In the genomic region with DNA sequence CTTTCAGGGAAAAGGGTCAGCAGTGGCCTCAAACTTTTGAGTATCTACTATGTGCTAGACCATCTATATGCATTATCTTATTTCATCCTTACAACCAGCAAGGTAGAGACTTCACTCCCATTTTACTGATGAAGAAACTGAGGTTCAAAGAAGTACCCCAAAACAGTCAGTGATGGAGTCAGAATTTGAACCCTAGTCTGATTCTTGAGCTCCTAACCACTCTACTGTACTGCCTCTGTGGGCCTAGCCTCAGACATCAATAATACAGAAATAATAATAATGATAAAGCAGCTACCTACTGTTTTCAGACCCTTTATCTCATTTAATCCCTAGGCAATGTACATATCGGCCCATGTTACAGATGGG, we compare ENCODE assay signal across 8 cellular contexts. TPM values are rescaled to one million over a fixed set of nuclear protein-coding genes. Genes with fewer than 3 reads are reported as not detected.
DNase-seq lines count a peak whose midpoint lies in the region; ATAC-seq and TF ChIP-seq lines count a peak whose summit lies in the region.

No MANE protein-coding gene starts in this region.

- H3K4me1 ChIP-seq in SJCRH30 (peaks cover 28% of the 10 kb centered on the region), endodermal cell (ENCODE audit: control insufficient read depth, insufficient read depth, low read length) (peaks cover 20% of the 10 kb centered on the region), psoas muscle (peaks cover 21% of the 10 kb centered on the region)

- intact Hi-C loops in psoas muscle (cut with DNase I) = no loop called here

- TF ChIP-seq POLR2A in GM18526 (IDR thresholded peaks at IDR 0.05; ENCODE audit: extremely low read depth, insufficient read length) = peak; percentile 4

- TF ChIP-seq CTCF in endodermal cell (conservative IDR thresholded peaks at IDR 0.05) = no peak
- TF ChIP-seq CTCF in psoas muscle (IDR thresholded peaks at IDR 0.05) = no peak

- WGBS in endodermal cell (ENCODE audit: insufficient coverage in 1 of 2, insufficient read length in 1 of 2), 2 experiments = 100% methylated on average over 1 of the region's 1 CpG
- WGBS in psoas muscle, 3 donors = 34 to 48% (median 44%) methylated on average over 1 of the region's 1 CpG

- H3K9ac ChIP-seq in endodermal cell (ENCODE audit: extremely low read depth, low read length, poor library complexity, severe bottlenecking) = no peak overlapping the region

- H3K36me3 Mint-ChIP-seq in endodermal cell (ENCODE audit: low read depth) = peaks cover 10% of the 10 kb centered on the region

- no peaks in the 10 kb centered on the region for H3K36me3 ChIP-seq in SJCRH30
- peaks cover 8% of the 10 kb centered on the region for H3K36me3 ChIP-seq in endodermal cell (ENCODE audit: control insufficient read depth, insufficient read depth, low read length)
- no peaks in the 10 kb centered on the region for H3K36me3 ChIP-seq in psoas muscle (ENCODE audit: insufficient read depth in 1 of 2, low read depth in 1 of 2)

- H3K27ac Mint-ChIP-seq in endodermal cell = peak overlapping the region; percentile 91

- DNase-seq in SJCRH30 (no peak), endodermal cell (no peak), psoas muscle (no peak), 8988T (no peak), GM19240 (ENCODE audit: insufficient read length, low spot score) (no peak)

- peak overlapping the region; percentile 3 for H3K4me3 Mint-ChIP-seq in endodermal cell

- H3K9me3 ChIP-seq in SJCRH30 (replicated peaks) (no peaks in the 10 kb centered on the region), endodermal cell (ENCODE audit: control insufficient read depth, low read length) (peaks cover 10% of the 10 kb centered on the region), psoas muscle (no peaks in the 10 kb centered on the region)

- H3K9me3 Mint-ChIP-seq in endodermal cell = peaks cover 5% of the 10 kb centered on the region

- H3K27me3 Mint-ChIP-seq in endodermal cell (ENCODE audit: insufficient read depth) = no peaks in the 10 kb centered on the region

- H3K27me3 ChIP-seq in SJCRH30 (no peaks in the 10 kb centered on the region), endodermal cell (ENCODE audit: control insufficient read depth, insufficient read depth, low read length, poor library complexity, severe bottlenecking) (no peaks in the 10 kb centered on the region), psoas muscle (ENCODE audit: insufficient read depth in 3 of 3, low read length in 2 of 3) (no peaks in the 10 kb centered on the region)

- H3K27ac ChIP-seq in SJCRH30 (peak overlapping the region; percentile 39), endodermal cell (ENCODE audit: low read depth, low read length) (no peak overlapping the region), psoas muscle (peak overlapping the region; percentile 56)

- peaks cover 26% of the 10 kb centered on the region for H3K4me1 Mint-ChIP-seq in endodermal cell

- H3K4me3 ChIP-seq in SJCRH30 (peak overlapping the region; percentile 20; the same call in 1 of the 2 replicates), endodermal cell (ENCODE audit: low read length) (no peak overlapping the region), psoas muscle (peak overlapping the region; percentile 28)

- no peak for ATAC-seq in psoas muscle
- ATAC-seq in GM18867 (IDR thresholded peaks at IDR 0.05; ENCODE audit: unreplicated experiment) = no peak
- no peak for ATAC-seq in HG02642 (IDR thresholded peaks at IDR 0.05; ENCODE audit: poor library complexity, unreplicated experiment)

RNA-seq across cellular contexts. Expression of a gene that starts 8.4 kb away (rescaled TPM):
- total RNA-seq in SJCRH30 (2014; rRNA removed; shearing (Covaris generic)) = 17.9 and 19.0 TPM in 2 replicates
- total RNA-seq in endodermal cell (10 to 100 TPM; 12.8 to 15.9 TPM), psoas muscle (1 to 10 TPM; 3.3 to 4.9 (median 4.0) TPM)
- 23.0 TPM for polyA plus RNA-seq in endodermal cell (2013, experiment 1 of 2)
- polyA plus RNA-seq in endodermal cell (2013, experiment 2 of 2) = 25.8 TPM
- 1 to 10 TPM; 3.5 to 5.8 (median 4.2) TPM for polyA plus RNA-seq in psoas muscle
